In genomic region chr20:31920275-31920855, GRCh38 we compare ENCODE assay signal across 21 cellular contexts. TPM values are rescaled to one million over a fixed set of nuclear protein-coding genes. Genes with fewer than 3 reads are reported as not detected.
"Had no signal": no experiment of that assay in that cellular context is flagged by ENCODE, and none has a peak within 500 bp of the region (broad histone marks: within the 10 kb centered on the region; RNA-seq: fewer than 3 reads in every experiment).

No MANE protein-coding gene starts in this region.

- H3K27me3 ChIP-seq: ovary, thyroid gland had no signal

- H3K4me3 Mint-ChIP-seq: activated naive CD4-positive, alpha-beta T cell treated with anti-CD3 and anti-CD28 coated beads for 36 hours; activated T-cell treated with anti-CD3 and anti-CD28 coated beads, Interleukin-2, amount 50 U/mL, for 4 hours; brain; memory B cell; naive B cell; stimulated activated memory B cell treated with anti-CD40 and anti-IgM and Interleukin-4, amounts not matched to agents 10 μg/mL and 1 μg/mL and 100 μg/mL, for 72 hours; T-helper 2 cell treated with Interferon-gamma antibody and Interleukin-4, amounts not matched to agents 5 μg/mL and 100 μg/mL, for 36 hours had no signal

- DNase-seq: activated CD4-positive, alpha-beta T cell treated with anti-CD3 and anti-CD28 coated beads, Interleukin-2, amount 50 U/mL, for 1 hour; activated CD8-positive, alpha-beta memory T cell treated with anti-CD3 and anti-CD28 coated beads, Interleukin-2, amount 50 U/mL, for 4 hours; activated naive CD4-positive, alpha-beta T cell treated with anti-CD3 and anti-CD28 coated beads for 36 hours; activated T-cell treated with anti-CD3 and anti-CD28 coated beads, Interleukin-2, amount 50 U/mL, for 4 hours; anterior cingulate cortex; erythroblast; gastrocnemius medialis; heart left ventricle; left ventricle myocardium superior; mucosa of descending colon; naive B cell; ovary; spleen; stimulated activated CD4-positive, alpha-beta T cell treated with anti-CD3 and anti-CD28 coated beads, Interleukin-4, amount 100 ng/mL, for 4 hours; SW 1271; thyroid gland had no signal

- H3K36me3 Mint-ChIP-seq: brain, memory B cell, naive B cell had no signal

- H3K4me1 ChIP-seq: gastrocnemius medialis, heart left ventricle, thyroid gland had no signal

- H3K27ac ChIP-seq: gastrocnemius medialis, heart left ventricle, ovary, spleen, thyroid gland had no signal

- H3K27ac Mint-ChIP-seq: activated naive CD4-positive, alpha-beta T cell treated with anti-CD3 and anti-CD28 coated beads for 36 hours; memory B cell; naive B cell; stimulated activated memory B cell treated with anti-CD40 and anti-IgM and Interleukin-4, amounts not matched to agents 10 μg/mL and 1 μg/mL and 100 μg/mL, for 72 hours; T-helper 2 cell treated with Interferon-gamma antibody and Interleukin-4, amounts not matched to agents 5 μg/mL and 100 μg/mL, for 36 hours had no signal

- H3K4me3 ChIP-seq: gastrocnemius medialis, heart left ventricle, mucosa of descending colon, ovary, spleen, thyroid gland had no signal

- H3K9me3 ChIP-seq: gastrocnemius medialis, heart left ventricle, mucosa of descending colon, ovary, spleen, thyroid gland had no signal

- H3K36me3 ChIP-seq: gastrocnemius medialis, heart left ventricle, ovary, spleen, thyroid gland had no signal

- H3K9me3 Mint-ChIP-seq: activated naive CD4-positive, alpha-beta T cell treated with anti-CD3 and anti-CD28 coated beads for 36 hours; activated T-cell treated with anti-CD3 and anti-CD28 coated beads, Interleukin-2, amount 50 U/mL, for 4 hours; memory B cell; naive B cell; stimulated activated memory B cell treated with anti-CD40 and anti-IgM and Interleukin-4, amounts not matched to agents 10 μg/mL and 1 μg/mL and 100 μg/mL, for 72 hours; T-helper 2 cell treated with Interferon-gamma antibody and Interleukin-4, amounts not matched to agents 5 μg/mL and 100 μg/mL, for 36 hours had no signal

RNA-seq across cellular contexts. Expression of gene XKR7, which starts 47.6 kb away (rescaled TPM):
- total RNA-seq: activated T-cell treated with anti-CD3 and anti-CD28 coated beads, Interleukin-2, amount 50 U/mL, for 4 hours; gastrocnemius medialis; heart left ventricle; left ventricle myocardium superior; ovary; subcutaneous adipose tissue had no signal
- polyA plus RNA-seq: heart left ventricle, ovary had no signal

RNA-seq across cellular contexts. Expression of gene TTLL9, which starts 49.9 kb away (rescaled TPM):
- total RNA-seq: activated naive CD4-positive, alpha-beta T cell treated with anti-CD3 and anti-CD28 coated beads for 36 hours; activated T-cell treated with anti-CD3 and anti-CD28 coated beads, Interleukin-2, amount 50 U/mL, for 4 hours; gastrocnemius medialis; heart left ventricle; left ventricle myocardium superior had no signal
- polyA plus RNA-seq: heart left ventricle had no signal

RNA-seq across cellular contexts. Expression of gene DUSP15, which starts 50.0 kb away (rescaled TPM):
- total RNA-seq: activated naive CD4-positive, alpha-beta T cell treated with anti-CD3 and anti-CD28 coated beads for 36 hours; activated T-cell treated with anti-CD3 and anti-CD28 coated beads, Interleukin-2, amount 50 U/mL, for 4 hours had no signal
